Comparison of ENCODE assay signal across 1 cellular context in genomic region chr1:112389689-112390088, GRCh38.
A peak's percentile ranks its signal among the peaks of the same experiment; 100 is the strongest.
TF ChIP-seq lines count a peak whose summit lies in the region.

No MANE protein-coding gene starts in this region.

TF ChIP-seq in HepG2, 621 proteins besides CTCF, POLR2A, EP300 and RAD21:
- TF ChIP-seq, protein P1, sequence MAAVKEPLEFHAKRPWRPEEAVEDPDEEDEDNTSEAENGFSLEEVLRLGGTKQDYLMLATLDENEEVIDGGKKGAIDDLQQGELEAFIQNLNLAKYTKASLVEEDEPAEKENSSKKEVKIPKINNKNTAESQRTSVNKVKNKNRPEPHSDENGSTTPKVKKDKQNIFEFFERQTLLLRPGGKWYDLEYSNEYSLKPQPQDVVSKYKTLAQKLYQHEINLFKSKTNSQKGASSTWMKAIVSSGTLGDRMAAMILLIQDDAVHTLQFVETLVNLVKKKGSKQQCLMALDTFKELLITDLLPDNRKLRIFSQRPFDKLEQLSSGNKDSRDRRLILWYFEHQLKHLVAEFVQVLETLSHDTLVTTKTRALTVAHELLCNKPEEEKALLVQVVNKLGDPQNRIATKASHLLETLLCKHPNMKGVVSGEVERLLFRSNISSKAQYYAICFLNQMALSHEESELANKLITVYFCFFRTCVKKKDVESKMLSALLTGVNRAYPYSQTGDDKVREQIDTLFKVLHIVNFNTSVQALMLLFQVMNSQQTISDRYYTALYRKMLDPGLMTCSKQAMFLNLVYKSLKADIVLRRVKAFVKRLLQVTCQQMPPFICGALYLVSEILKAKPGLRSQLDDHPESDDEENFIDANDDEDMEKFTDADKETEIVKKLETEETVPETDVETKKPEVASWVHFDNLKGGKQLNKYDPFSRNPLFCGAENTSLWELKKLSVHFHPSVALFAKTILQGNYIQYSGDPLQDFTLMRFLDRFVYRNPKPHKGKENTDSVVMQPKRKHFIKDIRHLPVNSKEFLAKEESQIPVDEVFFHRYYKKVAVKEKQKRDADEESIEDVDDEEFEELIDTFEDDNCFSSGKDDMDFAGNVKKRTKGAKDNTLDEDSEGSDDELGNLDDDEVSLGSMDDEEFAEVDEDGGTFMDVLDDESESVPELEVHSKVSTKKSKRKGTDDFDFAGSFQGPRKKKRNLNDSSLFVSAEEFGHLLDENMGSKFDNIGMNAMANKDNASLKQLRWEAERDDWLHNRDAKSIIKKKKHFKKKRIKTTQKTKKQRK (IDR thresholded peaks at IDR 0.05; ENCODE audit: low read length) = no peak
- TF ChIP-seq POLR2AphosphoS5 (IDR thresholded peaks at IDR 0.05; ENCODE audit: low read depth, low read length) = no peak
- no peak for TF ChIP-seq TAF1 (CRISPR knock-in tag; IDR thresholded peaks at IDR 0.05)
- TF ChIP-seq, protein P2, sequence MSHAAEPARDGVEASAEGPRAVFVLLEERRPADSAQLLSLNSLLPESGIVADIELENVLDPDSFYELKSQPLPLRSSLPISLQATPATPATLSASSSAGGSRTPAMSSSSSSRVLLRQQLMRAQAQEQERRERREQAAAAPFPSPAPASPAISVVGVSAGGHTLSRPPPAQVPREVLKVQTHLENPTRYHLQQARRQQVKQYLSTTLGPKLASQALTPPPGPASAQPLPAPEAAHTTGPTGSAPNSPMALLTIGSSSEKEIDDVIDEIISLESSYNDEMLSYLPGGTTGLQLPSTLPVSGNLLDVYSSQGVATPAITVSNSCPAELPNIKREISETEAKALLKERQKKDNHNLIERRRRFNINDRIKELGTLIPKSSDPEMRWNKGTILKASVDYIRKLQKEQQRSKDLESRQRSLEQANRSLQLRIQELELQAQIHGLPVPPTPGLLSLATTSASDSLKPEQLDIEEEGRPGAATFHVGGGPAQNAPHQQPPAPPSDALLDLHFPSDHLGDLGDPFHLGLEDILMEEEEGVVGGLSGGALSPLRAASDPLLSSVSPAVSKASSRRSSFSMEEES (CRISPR knock-in tag; IDR thresholded peaks at IDR 0.05) = 0 out of 2 replicates have a peak, but pooled peaks have one; percentile 27
- 0 out of 2 replicates have a peak, but pooled peaks have one; percentile 12 for TF ChIP-seq SAP130 (CRISPR knock-in tag; IDR thresholded peaks at IDR 0.05; ENCODE audit: low read depth)
- TF ChIP-seq, protein P3, sequence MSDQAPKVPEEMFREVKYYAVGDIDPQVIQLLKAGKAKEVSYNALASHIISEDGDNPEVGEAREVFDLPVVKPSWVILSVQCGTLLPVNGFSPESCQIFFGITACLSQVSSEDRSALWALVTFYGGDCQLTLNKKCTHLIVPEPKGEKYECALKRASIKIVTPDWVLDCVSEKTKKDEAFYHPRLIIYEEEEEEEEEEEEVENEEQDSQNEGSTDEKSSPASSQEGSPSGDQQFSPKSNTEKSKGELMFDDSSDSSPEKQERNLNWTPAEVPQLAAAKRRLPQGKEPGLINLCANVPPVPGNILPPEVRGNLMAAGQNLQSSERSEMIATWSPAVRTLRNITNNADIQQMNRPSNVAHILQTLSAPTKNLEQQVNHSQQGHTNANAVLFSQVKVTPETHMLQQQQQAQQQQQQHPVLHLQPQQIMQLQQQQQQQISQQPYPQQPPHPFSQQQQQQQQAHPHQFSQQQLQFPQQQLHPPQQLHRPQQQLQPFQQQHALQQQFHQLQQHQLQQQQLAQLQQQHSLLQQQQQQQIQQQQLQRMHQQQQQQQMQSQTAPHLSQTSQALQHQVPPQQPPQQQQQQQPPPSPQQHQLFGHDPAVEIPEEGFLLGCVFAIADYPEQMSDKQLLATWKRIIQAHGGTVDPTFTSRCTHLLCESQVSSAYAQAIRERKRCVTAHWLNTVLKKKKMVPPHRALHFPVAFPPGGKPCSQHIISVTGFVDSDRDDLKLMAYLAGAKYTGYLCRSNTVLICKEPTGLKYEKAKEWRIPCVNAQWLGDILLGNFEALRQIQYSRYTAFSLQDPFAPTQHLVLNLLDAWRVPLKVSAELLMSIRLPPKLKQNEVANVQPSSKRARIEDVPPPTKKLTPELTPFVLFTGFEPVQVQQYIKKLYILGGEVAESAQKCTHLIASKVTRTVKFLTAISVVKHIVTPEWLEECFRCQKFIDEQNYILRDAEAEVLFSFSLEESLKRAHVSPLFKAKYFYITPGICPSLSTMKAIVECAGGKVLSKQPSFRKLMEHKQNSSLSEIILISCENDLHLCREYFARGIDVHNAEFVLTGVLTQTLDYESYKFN (CRISPR knock-in tag; conservative IDR thresholded peaks at IDR 0.05) = 0 out of 2 replicates have a peak, but pooled peaks have one; percentile 13
- 0 out of 2 replicates have a peak, but pooled peaks have one; percentile 5 for TF ChIP-seq MED1 (CRISPR knock-in tag; IDR thresholded peaks at IDR 0.05)
